ENCODE assay signal across 8 cellular contexts in the genomic region with DNA sequence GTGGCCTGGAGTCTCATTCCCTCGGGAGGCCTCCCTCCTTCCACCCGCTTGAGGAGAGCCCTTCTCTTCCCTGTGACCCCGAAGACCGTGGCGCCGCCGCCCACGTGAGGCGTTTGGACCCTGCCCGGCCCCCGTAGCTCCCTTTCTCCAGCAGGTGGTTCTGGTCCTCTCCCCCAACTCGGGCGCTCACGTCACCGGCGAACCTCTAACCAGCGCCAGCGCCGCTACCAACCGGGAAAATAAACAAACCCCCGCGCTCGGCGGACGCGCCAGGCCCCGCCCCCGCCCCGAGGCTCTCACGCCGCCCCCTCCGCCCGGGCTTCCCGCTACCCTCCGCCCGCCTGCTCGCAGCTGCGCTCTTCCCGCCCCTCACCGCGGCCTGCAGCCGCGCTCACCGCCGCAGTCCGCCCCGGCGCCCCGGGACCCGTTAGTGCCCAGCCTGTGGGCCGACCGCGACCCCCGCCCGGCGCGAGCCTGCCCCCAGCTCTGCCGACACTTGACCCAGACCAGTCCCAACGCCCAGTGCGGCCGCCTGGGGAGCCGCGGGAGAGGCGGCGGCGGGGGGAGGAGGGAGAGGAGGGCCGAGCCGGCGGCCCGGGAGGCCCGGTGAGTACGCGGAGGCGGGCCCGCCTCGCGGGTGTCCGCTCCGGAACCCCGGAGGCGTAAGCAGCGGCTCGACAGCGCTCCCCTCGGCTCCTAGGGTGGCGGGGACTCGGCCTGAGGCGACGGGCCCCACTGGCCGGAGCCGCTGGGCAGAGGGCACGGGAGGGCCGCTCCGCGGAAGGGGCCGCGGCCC.
DNase-seq lines count a peak whose midpoint lies in the region; ATAC-seq and TF ChIP-seq lines count a peak whose summit lies in the region.
"Not testable (repeated sequence)": the region's sequence is repeated elsewhere in the genome, so short reads cannot be mapped to it uniquely, and the experiment has no call there.

No MANE protein-coding gene starts in this region.

- TF ChIP-seq POLR2A in GM15510 (IDR thresholded peaks at IDR 0.05; ENCODE audit: borderline replicate concordance, extremely low read depth, insufficient read length) = peak; percentile 48
- TF ChIP-seq POLR2A in uterus (IDR thresholded peaks at IDR 0.05) = peak; percentile 15 to 26

- intact Hi-C loops in uterus (cut with DNase I; ENCODE audit: low total_unique reads) = not testable (repeated sequence)

- H3K4me3 ChIP-seq in astrocyte of the cerebellum (ENCODE audit: low read depth, low read length) (peak overlapping the region; percentile 65), uterus (peak overlapping the region; percentile 42 to 72)

- not testable (repeated sequence) for H3K9me3 ChIP-seq in uterus

- H3K27ac ChIP-seq in uterus = peak overlapping the region; percentile 95 to 96

- in situ Hi-C loops in astrocyte of the cerebellum (cut with HindIII; ENCODE audit: low sequenced_read_pairs) = not testable (repeated sequence)

- DNase-seq in NCI-H1417 (lab: John Stamatoyannopoulos, UW) (peak; percentile 48 to 96 (median 93)), T-helper 9 cell (peak; percentile 72), hippocampal formation (lab: John Stamatoyannopoulos, UW) (peak; percentile 62 to 79), renal cortical epithelial cell (ENCODE audit: low read depth) (peak; percentile 46), uterus (peak; percentile 81 to 85)
- not testable (repeated sequence) for DNase-seq in astrocyte of the cerebellum (ENCODE audit: low read depth)

- not testable (repeated sequence) for H3K27me3 ChIP-seq in uterus

- H3K36me3 ChIP-seq in uterus = not testable (repeated sequence)

- not testable (repeated sequence) for TF ChIP-seq CTCF in astrocyte of the cerebellum (IDR thresholded peaks at IDR 0.05; ENCODE audit: low read depth, low read length, missing control alignments)
- peak in 1 of 4 experiments; percentile 25 for TF ChIP-seq CTCF in uterus (IDR thresholded peaks at IDR 0.05)

- not testable (repeated sequence) for H3K4me1 ChIP-seq in uterus

- peak; percentile 75 for ATAC-seq in HG02840 (IDR thresholded peaks at IDR 0.05; ENCODE audit: low FRiP score, unreplicated experiment)
